1 cellular context compared by ENCODE assay signal in genomic region chr16:89945654-89946053, GRCh38.
TF ChIP-seq lines count a peak whose summit lies in the region.

No MANE protein-coding gene starts in this region.

TF ChIP-seq in H1, 55 proteins besides CTCF, POLR2A, EP300 and RAD21 (continued from another document):
- TF ChIP-seq SRF (IDR thresholded peaks at IDR 0.05; ENCODE audit: low read depth, low read length) = no peak
- TF ChIP-seq RBBP5 (IDR thresholded peaks at IDR 0.05; ENCODE audit: borderline replicate concordance, low read depth, low read length) = no peak
- TF ChIP-seq NRF1 (IDR thresholded peaks at IDR 0.05; ENCODE audit: low read depth, low read length) = no peak
- no peak for TF ChIP-seq HDAC2 (IDR thresholded peaks at IDR 0.05; ENCODE audit: borderline replicate concordance in 1 of 2, low read depth in 2 of 2, low read length in 2 of 2)
- TF ChIP-seq EZH2 (IDR thresholded peaks at IDR 0.05; ENCODE audit: low read depth, low read length, severe bottlenecking) = no peak
- TF ChIP-seq CHD1 (IDR thresholded peaks at IDR 0.05; ENCODE audit: low read depth, low read length) = no peak
- no peak for TF ChIP-seq BCL11A (IDR thresholded peaks at IDR 0.05; ENCODE audit: low read depth in 2 of 2, low read length in 2 of 2)
